ENCODE assay signal across 35 cellular contexts in genomic region chr2:104840916-104841315, GRCh38. TPM values are rescaled to one million over a fixed set of nuclear protein-coding genes. Genes with fewer than 3 reads are reported as not detected.
"Had no signal": no experiment of that assay in that cellular context is flagged by ENCODE, and none has a peak within 500 bp of the region (broad histone marks: within the 10 kb centered on the region; RNA-seq: fewer than 3 reads in every experiment).

No MANE protein-coding gene starts in this region.

- H3K36me3 Mint-ChIP-seq: activated CD4-positive, alpha-beta memory T cell treated with anti-CD3 and anti-CD28 coated beads for 36 hours; WTC11 had no signal

- H3K27ac Mint-ChIP-seq: activated CD4-positive, alpha-beta memory T cell treated with anti-CD3 and anti-CD28 coated beads for 36 hours; activated naive CD4-positive, alpha-beta T cell treated with anti-CD3 and anti-CD28 coated beads for 36 hours; activated naive CD4-positive, alpha-beta T cell treated with anti-CD3 and anti-CD28 coated beads, Interleukin-2, amount 50 U/mL, for 72 hours; activated naive CD8-positive, alpha-beta T cell treated with anti-CD3 and anti-CD28 coated beads, Interleukin-2, amount 50 U/mL, for 24 hours; activated T-helper 1 cell treated with anti-CD3 and anti-CD28 coated beads, Interleukin-12 subunit alpha, Interleukin-12 subunit beta, Interleukin-2, Interleukin-4 antibody, amounts not matched to agents 30 ng/mL and 10 ng/mL and 1 ng/mL, durations not matched to agents 14 hours and 24 hours and 36 hours; WTC11 had no signal

- DNase-seq: activated CD4-positive, alpha-beta memory T cell treated with anti-CD3 and anti-CD28 coated beads for 36 hours; activated CD4-positive, alpha-beta T cell treated with anti-CD3 and anti-CD28 coated beads for 4 hours; activated CD4-positive, alpha-beta T cell treated with anti-CD3 and anti-CD28 coated beads, Interleukin-2, amount 50 U/mL, for 1 hour; activated CD4-positive, CD25-positive, alpha-beta regulatory T cell treated with anti-CD3 and anti-CD28 coated beads, Interleukin-2, amount 50 U/mL, for 72 hours; activated CD8-positive, alpha-beta memory T cell treated with anti-CD3 and anti-CD28 coated beads, Interleukin-2, amount 50 U/mL, for 4 hours; activated gamma-delta T cell treated with Interleukin-2 at 50 U/mL for 16 hours; activated naive CD4-positive, alpha-beta T cell treated with anti-CD3 and anti-CD28 coated beads for 36 hours; activated naive CD8-positive, alpha-beta T cell treated with anti-CD3 and anti-CD28 coated beads, Interleukin-2, amount 50 U/mL, for 24 hours; activated T-cell treated with anti-CD3 and anti-CD28 coated beads for 4 hours; activated T-cell treated with anti-CD3 and anti-CD28 coated beads, Interleukin-2, amount 50 U/mL, for 4 hours; anterior cingulate cortex; Karpas-422; KBM-7; NCI-H1105; NCI-H1417 treated with DMSO at 0.1 percent for 48 hours; NCI-H187 treated with DMSO at 0.1 percent for 48 hours; NCI-H2081; NCI-H2171 treated with DMSO at 0.1 percent for 48 hours; NCI-H2227 treated with DMSO at 0.1 percent for 48 hours; NCI-H446; NCI-H510A treated with DMSO at 0.1 percent for 48 hours; NCI-H69; SHP77; SJCRH30; T1000 had no signal

- H3K9me3 Mint-ChIP-seq: activated CD4-positive, alpha-beta memory T cell treated with anti-CD3 and anti-CD28 coated beads for 36 hours; activated naive CD4-positive, alpha-beta T cell treated with anti-CD3 and anti-CD28 coated beads for 36 hours; activated naive CD4-positive, alpha-beta T cell treated with anti-CD3 and anti-CD28 coated beads, Interleukin-2, amount 50 U/mL, for 72 hours; activated naive CD8-positive, alpha-beta T cell treated with anti-CD3 and anti-CD28 coated beads, Interleukin-2, amount 50 U/mL, for 24 hours; activated T-cell treated with anti-CD3 and anti-CD28 coated beads, Interleukin-2, amount 50 U/mL, for 4 hours; activated T-helper 1 cell treated with anti-CD3 and anti-CD28 coated beads, Interleukin-12 subunit alpha, Interleukin-12 subunit beta, Interleukin-2, Interleukin-4 antibody, amounts not matched to agents 30 ng/mL and 10 ng/mL and 1 ng/mL, durations not matched to agents 14 hours and 24 hours and 36 hours; WTC11 had no signal

- H3K4me3 Mint-ChIP-seq: activated CD4-positive, alpha-beta memory T cell treated with anti-CD3 and anti-CD28 coated beads for 36 hours; activated naive CD4-positive, alpha-beta T cell treated with anti-CD3 and anti-CD28 coated beads for 36 hours; activated naive CD8-positive, alpha-beta T cell treated with anti-CD3 and anti-CD28 coated beads, Interleukin-2, amount 50 U/mL, for 24 hours; activated T-cell treated with anti-CD3 and anti-CD28 coated beads, Interleukin-2, amount 50 U/mL, for 4 hours; activated T-helper 1 cell treated with anti-CD3 and anti-CD28 coated beads, Interleukin-12 subunit alpha, Interleukin-12 subunit beta, Interleukin-2, Interleukin-4 antibody, amounts not matched to agents 30 ng/mL and 10 ng/mL and 1 ng/mL, durations not matched to agents 14 hours and 24 hours and 36 hours had no signal

- H3K27ac ChIP-seq: cardiac muscle cell, SJCRH30, SK-N-MC had no signal

- ATAC-seq: activated naive CD4-positive, alpha-beta T cell treated with anti-CD3 and anti-CD28 coated beads, Interleukin-2, amount 50 U/mL, for 72 hours; activated naive CD8-positive, alpha-beta T cell treated with anti-CD3 and anti-CD28 coated beads, Interleukin-2, amount 50 U/mL, for 24 hours; activated T-cell treated with anti-CD3 and anti-CD28 coated beads, Interleukin-2, amount 50 U/mL, for 4 hours; Panc1; WTC11 had no signal

- H3K27me3 ChIP-seq: SJCRH30 had no signal

RNA-seq across cellular contexts. Expression of gene POU3F3, which starts 13.0 kb away (rescaled TPM):
- total RNA-seq: activated CD4-positive, alpha-beta memory T cell treated with anti-CD3 and anti-CD28 coated beads for 36 hours; activated naive CD4-positive, alpha-beta T cell treated with anti-CD3 and anti-CD28 coated beads for 36 hours; activated naive CD4-positive, alpha-beta T cell treated with anti-CD3 and anti-CD28 coated beads, Interleukin-2, amount 50 U/mL, for 72 hours; activated T-cell treated with anti-CD3 and anti-CD28 coated beads, Interleukin-2, amount 50 U/mL, for 4 hours; activated T-helper 1 cell treated with anti-CD3 and anti-CD28 coated beads, Interleukin-12 subunit alpha, Interleukin-12 subunit beta, Interleukin-2, Interleukin-4 antibody, amounts not matched to agents 30 ng/mL and 10 ng/mL and 1 ng/mL, durations not matched to agents 14 hours and 24 hours and 36 hours; cardiac muscle cell; MCF 10A; RPMI7951; T-helper 1 cell treated with Interleukin-12 subunit alpha and Interleukin-12 subunit beta and Interleukin-4 antibody, amounts not matched to agents 30 ng/mL and 1 ng/mL, for 36 hours; T-helper 2 cell treated with Interferon-gamma antibody and Interleukin-4, amounts not matched to agents 100 ng/mL and 5 ng/mL, for 36 hours; WTC11 had no signal
